9 cellular contexts compared by ENCODE assay signal in the genomic region with DNA sequence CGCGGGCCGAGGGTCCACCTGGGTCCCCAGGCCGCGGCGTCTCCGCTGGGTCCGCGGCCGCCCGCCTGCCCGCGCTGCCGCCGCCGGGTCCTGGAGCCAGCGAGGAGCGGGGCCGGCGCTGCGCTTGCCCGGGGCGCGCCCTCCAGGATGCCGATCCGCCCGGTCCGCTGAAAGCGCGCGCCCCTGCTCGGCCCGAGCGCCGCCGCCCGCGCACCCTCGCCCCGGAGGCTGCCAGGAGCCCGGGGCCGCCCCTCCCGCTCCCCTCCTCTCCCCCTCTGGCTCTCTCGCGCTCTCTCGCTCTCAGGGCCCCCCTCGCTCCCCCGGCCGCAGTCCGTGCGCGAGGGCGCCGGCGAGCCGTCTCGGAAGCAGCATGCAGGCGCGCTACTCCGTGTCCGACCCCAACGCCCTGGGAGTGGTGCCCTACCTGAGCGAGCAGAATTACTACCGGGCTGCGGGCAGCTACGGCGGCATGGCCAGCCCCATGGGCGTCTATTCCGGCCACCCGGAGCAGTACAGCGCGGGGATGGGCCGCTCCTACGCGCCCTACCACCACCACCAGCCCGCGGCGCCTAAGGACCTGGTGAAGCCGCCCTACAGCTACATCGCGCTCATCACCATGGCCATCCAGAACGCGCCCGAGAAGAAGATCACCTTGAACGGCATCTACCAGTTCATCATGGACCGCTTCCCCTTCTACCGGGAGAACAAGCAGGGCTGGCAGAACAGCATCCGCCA. TPM values are rescaled to one million over a fixed set of nuclear protein-coding genes. Genes with fewer than 3 reads are reported as not detected.
A peak's percentile ranks its signal among the peaks of the same experiment; 100 is the strongest.
DNase-seq lines count a peak whose midpoint lies in the region; ATAC-seq and TF ChIP-seq lines count a peak whose summit lies in the region.
"Had no signal": no experiment of that assay in that cellular context is flagged by ENCODE, and none has a peak within 500 bp of the region (broad histone marks: within the 10 kb centered on the region; RNA-seq: fewer than 3 reads in every experiment).

No MANE protein-coding gene starts in this region.

- DNase-seq in AG09319 (ENCODE audit: extremely low read depth, low read depth) (peak; percentile 31), NT2/D1 (ENCODE audit: low read depth, low spot score) (no peak), endothelial cell (ENCODE audit: low spot score) (peak; percentile 56), mesothelial cell of epicardium (ENCODE audit: low spot score in 2 of 2, unreplicated experiment in 2 of 2) (peak in 1 of 2 experiments; percentile 69), uterus (no peak), GM19238 (ENCODE audit: insufficient read length, low spot score) (no peak)

- peak overlapping the region in 1 of 2 donors; percentile 31 for H3K27ac ChIP-seq in uterus

- H3K9me3 Mint-ChIP-seq in endothelial cell (ENCODE audit: unreplicated experiment) (no peaks in the 10 kb centered on the region), mesothelial cell of epicardium (no peaks in the 10 kb centered on the region)

- H3K9ac ChIP-seq in NT2/D1 (ENCODE audit: insufficient read length, low read depth), result peak overlapping the region; percentile 74

- peak in 1 of 2 donors; percentile 6 for TF ChIP-seq POLR2A in uterus (IDR thresholded peaks at IDR 0.05)

- no peaks in the 10 kb centered on the region for H3K36me3 ChIP-seq in NT2/D1 (ENCODE audit: insufficient read depth, insufficient read length, low read length)
- H3K36me3 ChIP-seq in uterus, result no peaks in the 10 kb centered on the region

- H3K27me3 ChIP-seq in NT2/D1 (ENCODE audit: insufficient read depth, insufficient read length), result peaks cover 85% of the 10 kb centered on the region
- peaks cover 16 to 52% of the 10 kb centered on the region in 2 donors for H3K27me3 ChIP-seq in uterus

- intact Hi-C loops in uterus (cut with DNase I; ENCODE audit: low total_unique reads), result loop anchor here (5.0 kb wide), 1 partner anchor 495 kb away; no protein-coding TSS in a partner anchor

- peaks cover 37% of the 10 kb centered on the region for H3K4me1 Mint-ChIP-seq in endothelial cell (ENCODE audit: unreplicated experiment)
- H3K4me1 Mint-ChIP-seq in mesothelial cell of epicardium, result peaks cover 54% of the 10 kb centered on the region

- H3K4me3 Mint-ChIP-seq in endothelial cell (ENCODE audit: unreplicated experiment) (peak overlapping the region; percentile 91), mesothelial cell of epicardium (peak overlapping the region; percentile 76)

- H3K27ac Mint-ChIP-seq in endothelial cell (ENCODE audit: unreplicated experiment), result no peak overlapping the region
- peak overlapping the region; percentile 71 for H3K27ac Mint-ChIP-seq in mesothelial cell of epicardium

- H3K36me3 Mint-ChIP-seq in endothelial cell (ENCODE audit: low read depth, unreplicated experiment) (peaks cover 17% of the 10 kb centered on the region), mesothelial cell of epicardium (peaks cover 6% of the 10 kb centered on the region)

- H3K4me3 ChIP-seq in NT2/D1 (ENCODE audit: insufficient read length, low read depth), result peak overlapping the region; percentile 44
- H3K4me3 ChIP-seq in uterus, result peak overlapping the region in 1 of 2 donors; percentile 8
- H3K4me3 ChIP-seq: K562 had no signal

- H3K9me3 ChIP-seq in NT2/D1 (ENCODE audit: insufficient read depth, low read length), result no peaks in the 10 kb centered on the region
- no peaks in the 10 kb centered on the region for H3K9me3 ChIP-seq in uterus

- H3K4me1 ChIP-seq in NT2/D1 (ENCODE audit: insufficient read depth, insufficient read length) (peaks cover 12% of the 10 kb centered on the region), uterus (no peaks in the 10 kb centered on the region)

- H3K27me3 Mint-ChIP-seq in endothelial cell (ENCODE audit: unreplicated experiment) (peaks cover 15% of the 10 kb centered on the region), mesothelial cell of epicardium (ENCODE audit: low read depth) (peaks cover 75% of the 10 kb centered on the region)

- TF ChIP-seq CTCF in AG09319 (IDR thresholded peaks at IDR 0.05; ENCODE audit: low read depth, low read length) (no peak), endothelial cell (IDR thresholded peaks at IDR 0.05; ENCODE audit: unreplicated experiment) (no peak), mesothelial cell of epicardium (IDR thresholded peaks at IDR 0.05; ENCODE audit: unreplicated experiment) (no peak), uterus (IDR thresholded peaks at IDR 0.05) (no peak)

- ATAC-seq in HG02610 (IDR thresholded peaks at IDR 0.05; ENCODE audit: unreplicated experiment) (no peak), GM18502 (IDR thresholded peaks at IDR 0.05; ENCODE audit: poor library complexity, unreplicated experiment) (no peak)

RNA-seq across cellular contexts. Expression of a gene that starts 0.5 kb away (rescaled TPM):
- total RNA-seq in endothelial cell (ENCODE audit: unreplicated experiment), result 16.3 TPM
- 10.4 to 12.3 TPM (median 11.7 TPM) in 3 replicates for total RNA-seq in mesothelial cell of epicardium
- total RNA-seq in uterus, result 1 to 10 TPM in 1 of 4 donors, under 1 TPM in 1, not detected in 2; 0.21 to 2.6 TPM

RNA-seq across cellular contexts. Expression of a gene that starts 11.2 kb away (rescaled TPM):
- total RNA-seq in endothelial cell (ENCODE audit: unreplicated experiment), result 3.4 TPM
- total RNA-seq in mesothelial cell of epicardium, result 2.5 to 3.2 TPM (median 2.5 TPM) in 3 replicates
- 1 to 10 TPM in 1 of 4 donors, under 1 TPM in 2, not detected in 1; under 0.01 to 3.2 (median 0.76) TPM for total RNA-seq in uterus
- total RNA-seq: K562 had no signal

RNA-seq across cellular contexts. Expression of a gene that starts 12.1 kb away (rescaled TPM):
- total RNA-seq in endothelial cell (ENCODE audit: unreplicated experiment) (30.6 TPM), mesothelial cell of epicardium (21.0 to 27.4 TPM (median 23.1 TPM) in 3 replicates), uterus (10 to 100 TPM in 2 of 4 donors, 1 to 10 TPM in 2; 2.9 to 26.0 (median 13.1) TPM)

RNA-seq across cellular contexts. Expression of a gene that starts 56.8 kb away (rescaled TPM):
- 0.69 TPM for total RNA-seq in endothelial cell (ENCODE audit: unreplicated experiment)
- total RNA-seq in mesothelial cell of epicardium, result 1.9 to 2.6 TPM (median 1.9 TPM) in 3 replicates
- total RNA-seq in uterus, result 1 to 10 TPM in 3 of 4 donors, under 1 TPM in 1; 0.29 to 4.9 (median 2.0) TPM

Comparison
In these comparisons a context has a peak if more than half of its experiments do, and no peak if none do; other contexts are left out.
1. DNase-seq: peak in AG09319 (single experiment) and endothelial cell (single experiment); none in NT2/D1 (single experiment), uterus (0 of 2) and GM19238 (single experiment).